In the genomic region with DNA sequence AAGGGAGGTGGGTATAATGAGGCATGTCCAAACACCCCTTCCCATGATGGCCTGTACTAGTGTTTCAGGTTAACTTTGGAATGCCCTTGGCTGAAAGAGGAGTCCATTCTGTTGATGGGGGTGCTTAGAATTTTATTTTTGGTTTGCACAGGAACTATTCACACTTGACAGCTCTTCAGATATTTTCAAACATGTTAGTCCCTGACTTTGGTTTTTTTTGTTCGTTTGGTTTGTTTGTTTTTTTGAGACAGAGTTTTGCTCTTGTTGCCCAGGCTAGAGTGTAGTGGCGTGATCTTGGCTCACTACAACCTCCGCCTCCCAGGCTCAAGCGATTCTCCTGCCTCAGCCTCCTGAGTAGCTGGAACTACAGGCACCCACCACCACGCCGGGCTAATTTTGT, we compare ENCODE assay signal across 14 cellular contexts. TPM values are rescaled to one million over a fixed set of nuclear protein-coding genes. Genes with fewer than 3 reads are reported as not detected.
DNase-seq lines count a peak whose midpoint lies in the region; ATAC-seq and TF ChIP-seq lines count a peak whose summit lies in the region.
"Not testable (repeated sequence)": the region's sequence is repeated elsewhere in the genome, so short reads cannot be mapped to it uniquely, and the experiment has no call there.
"Had no signal": no experiment of that assay in that cellular context is flagged by ENCODE, and none has a peak within 500 bp of the region (broad histone marks: within the 10 kb centered on the region; RNA-seq: fewer than 3 reads in every experiment).

No MANE protein-coding gene starts in this region.

- in situ Hi-C loops in IMR-90 (cut with MboI; ENCODE audit: low sequenced_read_pairs), result not testable (repeated sequence)

- H4K20me1 ChIP-seq in BLaER1 treated with 17β-estradiol and CSF1 and Interleukin-3, amounts not matched to agents 10 nM and 100 nM; IMR-90 (ENCODE audit: insufficient read depth, low read length): not testable (repeated sequence)

- H3K27me3 Mint-ChIP-seq in dendritic cell treated with granulocyte-macrophage colony-stimulating factor and Interleukin-4, amounts not matched to agents 40 ng/mL and 50 ng/mL, for 4 days, result not testable (repeated sequence)

- H3K27me3 ChIP-seq in BLaER1 treated with 17β-estradiol and CSF1 and Interleukin-3, amounts not matched to agents 10 nM and 100 nM; IMR-90 (ENCODE audit: control insufficient read depth, insufficient read depth, low read length); mesenchymal stem cell (ENCODE audit: control insufficient read depth in 1 of 2, insufficient read depth in 1 of 2, low read length in 2 of 2); parathyroid adenoma (ENCODE audit: control insufficient read depth, insufficient read depth, low read length): not testable (repeated sequence)

- H4K5ac ChIP-seq in IMR-90 (ENCODE audit: low read depth, low read length), result not testable (repeated sequence)

- POLR2A ChIA-PET in IMR-90 (lab: Charles Lee; ENCODE audit: unreplicated experiment), result not testable (repeated sequence)

- not testable (repeated sequence) for TF ChIP-seq CTCF in IMR-90 (conservative IDR thresholded peaks at IDR 0.05; ENCODE audit: low read depth, low read length); parathyroid adenoma (IDR thresholded peaks at IDR 0.05)

- H2BK120ac ChIP-seq in IMR-90 (ENCODE audit: low read depth, low read length); mesenchymal stem cell (ENCODE audit: low read depth, low read length): not testable (repeated sequence)

- not testable (repeated sequence) for H2AFZ ChIP-seq in IMR-90 (replicated peaks; ENCODE audit: low read length, poor library complexity); mesenchymal stem cell (ENCODE audit: low read depth, low read length)
- peak overlapping the region; percentile 25 for H2AFZ ChIP-seq in parathyroid adenoma

- H2AK9ac ChIP-seq in IMR-90 (replicated peaks; ENCODE audit: low read depth, low read length, poor library complexity), result not testable (repeated sequence)

- intact Hi-C loops in IMR-90 (cut with micrococcal nuclease), result not testable (repeated sequence)
- intact Hi-C loops in dendritic cell treated with granulocyte-macrophage colony-stimulating factor and Interleukin-4, amounts not matched to agents 40 ng/mL and 50 ng/mL, for 4 days (cut with micrococcal nuclease), result loop anchor here (10.0 kb wide), 1 partner anchor 50 kb away; no protein-coding TSS in a partner anchor

- peaks cover 33 to 99% (median 92%) of the 10 kb centered on the region in 10 experiments for H3K4me1 ChIP-seq in BLaER1 treated with 17β-estradiol and CSF1 and Interleukin-3, amounts not matched to agents 10 nM and 100 nM
- not testable (repeated sequence) for H3K4me1 ChIP-seq in IMR-90 (ENCODE audit: control insufficient read depth, insufficient read depth, low read length); mesenchymal stem cell (ENCODE audit: control insufficient read depth, insufficient read depth, low read depth, low read length); parathyroid adenoma

- not testable (repeated sequence) for H2BK5ac ChIP-seq in IMR-90 (ENCODE audit: low read depth, low read length, poor library complexity, severe bottlenecking); mesenchymal stem cell (ENCODE audit: low read depth, low read length, poor library complexity, severe bottlenecking)

- not testable (repeated sequence) for H3K56ac ChIP-seq in IMR-90 (ENCODE audit: extremely low read depth, insufficient read depth, low read length)

- not testable (repeated sequence) for H2BK15ac ChIP-seq in IMR-90 (ENCODE audit: low read depth, low read length); mesenchymal stem cell (ENCODE audit: low read depth, poor library complexity, severe bottlenecking)

- CTCF ChIA-PET in IMR-90 (lab: Yijun Ruan, JAX), result not testable (repeated sequence)

- peak overlapping the region; percentile 40; the same call in 1 of the 2 replicates for H3K4ac ChIP-seq in IMR-90 (ENCODE audit: low read depth, low read length)
- H3K4ac ChIP-seq in mesenchymal stem cell (ENCODE audit: low read depth in 1 of 2, low read length in 2 of 2), result not testable (repeated sequence)

- H3K4me1 Mint-ChIP-seq in dendritic cell treated with granulocyte-macrophage colony-stimulating factor and Interleukin-4, amounts not matched to agents 40 ng/mL and 50 ng/mL, for 4 days (ENCODE audit: low read depth), result peaks cover 83% of the 10 kb centered on the region

- H2BK12ac ChIP-seq in mesenchymal stem cell (ENCODE audit: low read length in 2 of 2), result not testable (repeated sequence)

- not testable (repeated sequence) for H3K9me1 ChIP-seq in IMR-90 (ENCODE audit: insufficient read depth, low read length)

- peak overlapping the region in 3 of 11 experiments; percentile 21 to 49 (median 23); a peak in 3 of 22 replicates for H3K9ac ChIP-seq in BLaER1 treated with 17β-estradiol and CSF1 and Interleukin-3, amounts not matched to agents 10 nM and 100 nM
- not testable (repeated sequence) for H3K9ac ChIP-seq in IMR-90 (ENCODE audit: low read depth, low read length); mesenchymal stem cell (ENCODE audit: low read length); parathyroid adenoma

- H3K4me2 ChIP-seq in BLaER1 treated with 17β-estradiol and CSF1 and Interleukin-3, amounts not matched to agents 10 nM and 100 nM, result peak overlapping the region; percentile 25 to 94 (median 56); a peak in 21 of 22 replicates
- not testable (repeated sequence) for H3K4me2 ChIP-seq in IMR-90 (ENCODE audit: low read depth, low read length); mesenchymal stem cell (ENCODE audit: low read length, poor library complexity, severe bottlenecking); parathyroid adenoma (ENCODE audit: low read length)

- H3K14ac ChIP-seq in IMR-90 (replicated peaks; ENCODE audit: low read depth, low read length); mesenchymal stem cell (ENCODE audit: low read length in 2 of 2): not testable (repeated sequence)

- not testable (repeated sequence) for H4K8ac ChIP-seq in IMR-90 (ENCODE audit: low read depth in 2 of 2, low read length in 2 of 2); mesenchymal stem cell (ENCODE audit: low read length)

- peak overlapping the region; percentile 53 for H3K27ac Mint-ChIP-seq in dendritic cell treated with granulocyte-macrophage colony-stimulating factor and Interleukin-4, amounts not matched to agents 40 ng/mL and 50 ng/mL, for 4 days

- H3K4me3 ChIP-seq in BLaER1 treated with 17β-estradiol and CSF1 and Interleukin-3, amounts not matched to agents 10 nM and 100 nM; IMR-90 (ENCODE audit: insufficient read depth, low read depth, low read length); mesenchymal stem cell (ENCODE audit: insufficient read depth in 1 of 2, low read depth in 1 of 2, low read length in 2 of 2); parathyroid adenoma (ENCODE audit: low read depth, low read length): not testable (repeated sequence)

- not testable (repeated sequence) for H3K9me3 Mint-ChIP-seq in dendritic cell treated with granulocyte-macrophage colony-stimulating factor and Interleukin-4, amounts not matched to agents 40 ng/mL and 50 ng/mL, for 4 days

- H3K79me1 ChIP-seq in IMR-90 (ENCODE audit: low read depth in 1 of 2, low read length in 2 of 2); mesenchymal stem cell (replicated peaks; ENCODE audit: low read length, poor library complexity, severe bottlenecking): not testable (repeated sequence)

- not testable (repeated sequence) for TF ChIP-seq RAD21 in IMR-90 (IDR thresholded peaks at IDR 0.05; ENCODE audit: low read length)

- dilution Hi-C loops in IMR-90 (cut with HindIII; ENCODE audit: low sequenced_read_pairs, unreplicated experiment), result not testable (repeated sequence)

- H2BK20ac ChIP-seq in IMR-90 (ENCODE audit: low read depth, low read length), result not testable (repeated sequence)

- not testable (repeated sequence) for H3K23ac ChIP-seq in IMR-90 (ENCODE audit: low read depth, low read length); mesenchymal stem cell (ENCODE audit: low read length in 2 of 2)

- no CpG with 5 or more reads among the region's 6 CpGs for WGBS in IMR-90 (ENCODE audit: extremely low coverage in 2 of 2, insufficient read length in 1 of 2), 2 experiments
- WGBS in mesenchymal stem cell, result 84% methylated on average over 6 of the region's 6 CpGs

- not testable (repeated sequence) for H3K36me3 ChIP-seq in BLaER1 treated with 17β-estradiol and CSF1 and Interleukin-3, amounts not matched to agents 10 nM and 100 nM; IMR-90 (ENCODE audit: control insufficient read depth, insufficient read depth, low read length); mesenchymal stem cell (ENCODE audit: control insufficient read depth in 1 of 2, insufficient read depth in 2 of 2, low read depth in 1 of 2, low read length in 2 of 2); parathyroid adenoma (ENCODE audit: control insufficient read depth, insufficient read depth, low read length)

- H3K18ac ChIP-seq in IMR-90 (ENCODE audit: low read depth, low read length), result not testable (repeated sequence)
- peak overlapping the region; percentile 28 to 62 for H3K18ac ChIP-seq in mesenchymal stem cell (ENCODE audit: low read depth in 1 of 2, low read length in 2 of 2)

- H2AK5ac ChIP-seq in IMR-90 (ENCODE audit: low read depth, low read length); mesenchymal stem cell (ENCODE audit: low read length, severe bottlenecking): not testable (repeated sequence)

- peak overlapping the region; percentile 25; the same call in 1 of the 2 replicates for H4K91ac ChIP-seq in IMR-90 (ENCODE audit: insufficient read depth, low read depth, low read length)
- not testable (repeated sequence) for H4K91ac ChIP-seq in mesenchymal stem cell (ENCODE audit: low read length)

- DNase-seq in IMR-90, mesenchymal stem cell: not testable (repeated sequence)

- H3K27ac ChIP-seq in BLaER1 treated with 17β-estradiol and CSF1 and Interleukin-3, amounts not matched to agents 10 nM and 100 nM, result peak overlapping the region in 10 of 11 experiments; percentile 58 to 100 (median 98); a peak in 19 of 22 replicates
- H3K27ac ChIP-seq in IMR-90 (ENCODE audit: insufficient read depth, low read length); mesenchymal stem cell (ENCODE audit: low read length, poor library complexity, severe bottlenecking): not testable (repeated sequence)
- peak overlapping the region; percentile 47 for H3K27ac ChIP-seq in parathyroid adenoma

- not testable (repeated sequence) for H3K9me3 ChIP-seq in BLaER1 treated with 17β-estradiol and CSF1 and Interleukin-3, amounts not matched to agents 10 nM and 100 nM (replicated peaks in 1 of 11); IMR-90 (ENCODE audit: control insufficient read depth, insufficient read depth, low read length); mesenchymal stem cell (ENCODE audit: control insufficient read depth, low read length); parathyroid adenoma (ENCODE audit: control insufficient read depth, low read length)

- H3K4me3 Mint-ChIP-seq in dendritic cell treated with granulocyte-macrophage colony-stimulating factor and Interleukin-4, amounts not matched to agents 40 ng/mL and 50 ng/mL, for 4 days, result peak overlapping the region; percentile 45

- ATAC-seq in IMR-90 (ENCODE audit: low read depth), result not testable (repeated sequence)

- not testable (repeated sequence) for H3K79me2 ChIP-seq in parathyroid adenoma

- not testable (repeated sequence) for BruUV-seq in IMR-90 (replicated peaks; lab: Mats Ljungman, UMichigan)

- peaks cover 33% of the 10 kb centered on the region for H3K36me3 Mint-ChIP-seq in dendritic cell treated with granulocyte-macrophage colony-stimulating factor and Interleukin-4, amounts not matched to agents 40 ng/mL and 50 ng/mL, for 4 days (ENCODE audit: low read depth)

- not testable (repeated sequence) for TF ChIP-seq POLR2A in IMR-90 (IDR thresholded peaks at IDR 0.05; ENCODE audit: low read depth, low read length)

RNA-seq across cellular contexts. Expression of a gene that starts 31.5 kb away (rescaled TPM):
- not detected in 2 replicates for total RNA-seq in IMR-90 (2012; rRNA removed)
- not detected in 2 replicates for polyA plus RNA-seq in IMR-90 (2012; rRNA removed)
- not detected in 2 replicates for polyA plus RNA-seq in IMR-90 (2012; cell fraction: cytosol; rRNA removed)
- polyA plus RNA-seq in IMR-90 (2012; cell fraction: nucleus; rRNA removed; ENCODE audit: low replicate concordance), result 0.17 and 0.21 TPM in 2 replicates
- not detected for polyA plus RNA-seq in mesenchymal stem cell (2013, experiment 1 of 2)
- polyA plus RNA-seq in mesenchymal stem cell (2013, experiment 2 of 2), result not detected
- total RNA-seq: A673; CD4-positive, alpha-beta memory T cell; CD4-positive, CD25-positive, alpha-beta regulatory T cell; CD8-positive, alpha-beta memory T cell; Daoy; G401; GM12878 had no signal
- polyA plus RNA-seq: AG04450; CD14-positive monocyte; CD4-positive, alpha-beta memory T cell; CD4-positive, CD25-positive, alpha-beta regulatory T cell; CD8-positive, alpha-beta memory T cell; GM12878 had no signal

RNA-seq across cellular contexts. Expression of a gene that starts 33.7 kb away (rescaled TPM):
- 9.7 and 10.8 TPM in 2 replicates for total RNA-seq in IMR-90 (2012; rRNA removed)
- 42.4 and 47.5 TPM in 2 replicates for polyA plus RNA-seq in IMR-90 (2012; rRNA removed)
- 41.1 and 59.7 TPM in 2 replicates for polyA plus RNA-seq in IMR-90 (2012; cell fraction: cytosol; rRNA removed)
- 54.6 and 103 TPM in 2 replicates for polyA plus RNA-seq in IMR-90 (2012; cell fraction: nucleus; rRNA removed; ENCODE audit: low replicate concordance)
- polyA plus RNA-seq in mesenchymal stem cell (2013, experiment 1 of 2), result 78.6 TPM
- polyA plus RNA-seq in mesenchymal stem cell (2013, experiment 2 of 2), result 78.6 TPM
